In genomic region chr12:92140919-92141536, GRCh38 we compare ENCODE assay signal across 8 cellular contexts. TPM values are rescaled to one million over a fixed set of nuclear protein-coding genes. Genes with fewer than 3 reads are reported as not detected.
DNase-seq lines count a peak whose midpoint lies in the region; ATAC-seq and TF ChIP-seq lines count a peak whose summit lies in the region.

No MANE protein-coding gene starts in this region.

- peaks cover 6% of the 10 kb centered on the region for H3K36me3 ChIP-seq in thoracic aorta

- in situ Hi-C loops in GM13976 (cut with MboI; ENCODE audit: low sequenced_read_pairs, unreplicated experiment): loop anchor here (10.0 to 25.0 kb wide), 4 partner anchors 264 to 754 kb away; no protein-coding TSS in a partner anchor

- no peaks in the 10 kb centered on the region for H3K27me3 ChIP-seq in thoracic aorta (replicated peaks; ENCODE audit: insufficient read depth)

- H3K4me3 Mint-ChIP-seq in activated CD4-positive, alpha-beta T cell treated with anti-CD3 and anti-CD28 coated beads, Interleukin-2, amount 10 ng/mL, durations not matched to agents 24 days and 14 days: peak overlapping the region; percentile 99
- peak overlapping the region; percentile 98 for H3K4me3 Mint-ChIP-seq in activated T-helper 2 cell treated with anti-CD3 and anti-CD28 coated beads, Interferon-gamma antibody, Interleukin-2, Interleukin-4, amounts not matched to agents 10 μg/mL and 5 μg/mL and 100 μg/mL, durations not matched to agents 14 hours and 24 hours and 36 hours (ENCODE audit: low read depth)

- H3K4me1 ChIP-seq in thoracic aorta (ENCODE audit: control insufficient read depth in 1 of 2, low read depth in 2 of 2): peaks cover 18 to 40% of the 10 kb centered on the region in 2 donors

- H3K27ac Mint-ChIP-seq in activated CD4-positive, alpha-beta T cell treated with anti-CD3 and anti-CD28 coated beads, Interleukin-2, amount 10 ng/mL, durations not matched to agents 24 days and 14 days: peak overlapping the region; percentile 57
- H3K27ac Mint-ChIP-seq in activated T-helper 2 cell treated with anti-CD3 and anti-CD28 coated beads, Interferon-gamma antibody, Interleukin-2, Interleukin-4, amounts not matched to agents 10 μg/mL and 5 μg/mL and 100 μg/mL, durations not matched to agents 14 hours and 24 hours and 36 hours: peak overlapping the region; percentile 40

- peak; percentile 55 for DNase-seq in activated CD4-positive, alpha-beta T cell treated with anti-CD3 and anti-CD28 coated beads, Interleukin-2, amount 10 ng/mL, durations not matched to agents 24 days and 14 days
- DNase-seq in activated CD4-positive, alpha-beta T cell treated with anti-CD3 and anti-CD28 coated beads, Interleukin-2, amount 50 U/mL, for 48 hours: no peak
- no peak for DNase-seq in activated T-helper 2 cell treated with anti-CD3 and anti-CD28 coated beads, Interferon-gamma antibody, Interleukin-2, Interleukin-4, amounts not matched to agents 10 μg/mL and 5 μg/mL and 100 μg/mL, durations not matched to agents 14 hours and 24 hours and 36 hours (ENCODE audit: low spot score)
- DNase-seq in kidney tubule cell (ENCODE audit: low spot score) (peak; percentile 18), thoracic aorta (ENCODE audit: low spot score) (no peak), posterior cingulate gyrus (no peak), GM13976 (ENCODE audit: low spot score) (no peak)

- intact Hi-C loops in activated CD4-positive, alpha-beta T cell treated with anti-CD3 and anti-CD28 coated beads, Interleukin-2, amount 10 ng/mL, durations not matched to agents 24 days and 14 days (cut with micrococcal nuclease): loop anchor here (5.0 kb wide), 1 partner anchor 564 kb away; no protein-coding TSS in a partner anchor
- intact Hi-C loops in activated T-helper 2 cell treated with anti-CD3 and anti-CD28 coated beads, Interferon-gamma antibody, Interleukin-2, Interleukin-4, amounts not matched to agents 10 μg/mL and 5 μg/mL and 100 μg/mL, durations not matched to agents 14 hours and 24 hours and 36 hours (cut with micrococcal nuclease): loop anchor here (5.0 to 10.0 kb wide), 3 partner anchors 334 to 564 kb away; no protein-coding TSS in a partner anchor
- intact Hi-C loops in posterior cingulate gyrus (cut with DNase I): loop anchor here (5.0 kb wide), 4 partner anchors 104 to 759 kb away; no protein-coding TSS in a partner anchor

- no peaks in the 10 kb centered on the region for H3K9me3 Mint-ChIP-seq in activated CD4-positive, alpha-beta T cell treated with anti-CD3 and anti-CD28 coated beads, Interleukin-2, amount 10 ng/mL, durations not matched to agents 24 days and 14 days
- no peaks in the 10 kb centered on the region for H3K9me3 Mint-ChIP-seq in activated T-helper 2 cell treated with anti-CD3 and anti-CD28 coated beads, Interferon-gamma antibody, Interleukin-2, Interleukin-4, amounts not matched to agents 10 μg/mL and 5 μg/mL and 100 μg/mL, durations not matched to agents 14 hours and 24 hours and 36 hours

- peaks cover 85% of the 10 kb centered on the region for H3K36me3 Mint-ChIP-seq in activated CD4-positive, alpha-beta T cell treated with anti-CD3 and anti-CD28 coated beads, Interleukin-2, amount 10 ng/mL, durations not matched to agents 24 days and 14 days (ENCODE audit: low read depth)
- H3K36me3 Mint-ChIP-seq in activated T-helper 2 cell treated with anti-CD3 and anti-CD28 coated beads, Interferon-gamma antibody, Interleukin-2, Interleukin-4, amounts not matched to agents 10 μg/mL and 5 μg/mL and 100 μg/mL, durations not matched to agents 14 hours and 24 hours and 36 hours (ENCODE audit: low read depth): peaks cover 85% of the 10 kb centered on the region

- H3K9me3 ChIP-seq in thoracic aorta: no peaks in the 10 kb centered on the region

- H3K27ac ChIP-seq in thoracic aorta: peak overlapping the region in 1 of 2 donors; percentile 99

- no peaks in the 10 kb centered on the region for H3K27me3 Mint-ChIP-seq in activated CD4-positive, alpha-beta T cell treated with anti-CD3 and anti-CD28 coated beads, Interleukin-2, amount 10 ng/mL, durations not matched to agents 24 days and 14 days
- no peaks in the 10 kb centered on the region for H3K27me3 Mint-ChIP-seq in activated T-helper 2 cell treated with anti-CD3 and anti-CD28 coated beads, Interferon-gamma antibody, Interleukin-2, Interleukin-4, amounts not matched to agents 10 μg/mL and 5 μg/mL and 100 μg/mL, durations not matched to agents 14 hours and 24 hours and 36 hours (ENCODE audit: low read depth)

- TF ChIP-seq CTCF in thoracic aorta (IDR thresholded peaks at IDR 0.05): no peak
- no peak for TF ChIP-seq CTCF in GM13976 (IDR thresholded peaks at IDR 0.05; ENCODE audit: borderline replicate concordance, control extremely low read depth, extremely low read depth, insufficient read depth, missing control alignments)

- ATAC-seq in thoracic aorta (ENCODE audit: insufficient number of reproducible peaks, low FRiP score, low read depth) (no peak), HG03108 (IDR thresholded peaks at IDR 0.05; ENCODE audit: unreplicated experiment) (no peak)

- H3K4me3 ChIP-seq in thoracic aorta: peak overlapping the region; percentile 97

- H3K4me1 Mint-ChIP-seq in activated CD4-positive, alpha-beta T cell treated with anti-CD3 and anti-CD28 coated beads, Interleukin-2, amount 10 ng/mL, durations not matched to agents 24 days and 14 days: peaks cover 45% of the 10 kb centered on the region
- peaks cover 54% of the 10 kb centered on the region for H3K4me1 Mint-ChIP-seq in activated T-helper 2 cell treated with anti-CD3 and anti-CD28 coated beads, Interferon-gamma antibody, Interleukin-2, Interleukin-4, amounts not matched to agents 10 μg/mL and 5 μg/mL and 100 μg/mL, durations not matched to agents 14 hours and 24 hours and 36 hours (ENCODE audit: low read depth)

RNA-seq across cellular contexts. Expression of gene BTG1, which starts 4.6 kb away (rescaled TPM):
- total RNA-seq in activated CD4-positive, alpha-beta T cell treated with anti-CD3 and anti-CD28 coated beads, Interleukin-2, amount 10 ng/mL, durations not matched to agents 24 days and 14 days: 84.2 and 90.8 TPM in 2 replicates
- 67.8 and 71.7 TPM in 2 replicates for total RNA-seq in activated T-helper 2 cell treated with anti-CD3 and anti-CD28 coated beads, Interferon-gamma antibody, Interleukin-2, Interleukin-4, amounts not matched to agents 10 μg/mL and 5 μg/mL and 100 μg/mL, durations not matched to agents 14 hours and 24 hours and 36 hours
- total RNA-seq in thoracic aorta: 10 to 100 TPM; 31.7 to 53.3 TPM

Comparison
In these comparisons a context has a peak if more than half of its experiments do, and no peak if none do; other contexts are left out.
1. DNase-seq: peak in activated CD4-positive, alpha-beta T cell treated with anti-CD3 and anti-CD28 coated beads, Interleukin-2, amount 10 ng/mL, durations not matched to agents 24 days and 14 days (single experiment) and kidney tubule cell (single experiment); none in activated CD4-positive, alpha-beta T cell treated with anti-CD3 and anti-CD28 coated beads, Interleukin-2, amount 50 U/mL, for 48 hours (0 of 2), activated T-helper 2 cell treated with anti-CD3 and anti-CD28 coated beads, Interferon-gamma antibody, Interleukin-2, Interleukin-4, amounts not matched to agents 10 μg/mL and 5 μg/mL and 100 μg/mL, durations not matched to agents 14 hours and 24 hours and 36 hours (single experiment), thoracic aorta (single experiment), posterior cingulate gyrus (0 of 10) and GM13976 (single experiment).